Comparison of ENCODE assay signal across 10 cellular contexts in the genomic region with DNA sequence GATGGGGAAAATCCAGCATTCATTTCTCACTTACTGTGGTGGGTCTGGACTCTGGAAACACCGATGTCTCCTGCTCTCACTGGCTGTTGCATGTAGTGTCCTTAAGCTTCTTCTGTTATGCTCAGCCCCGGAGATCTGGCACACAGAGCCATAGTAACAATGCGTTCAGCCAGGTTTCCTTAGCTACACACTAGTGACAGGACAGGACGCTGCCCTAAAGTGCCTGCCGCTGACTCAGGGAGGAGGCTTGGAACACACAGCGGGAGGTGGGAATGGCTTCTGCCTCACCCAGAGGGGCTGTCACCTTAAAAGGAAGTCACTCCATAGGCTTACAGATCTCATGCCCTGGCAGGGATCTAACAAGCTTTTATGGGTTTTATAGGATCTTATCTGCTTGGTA.
DNase-seq lines count a peak whose midpoint lies in the region; ATAC-seq lines count a peak whose summit lies in the region.
"Had no signal": no experiment of that assay in that cellular context is flagged by ENCODE, and none has a peak within 500 bp of the region (broad histone marks: within the 10 kb centered on the region; RNA-seq: fewer than 3 reads in every experiment).

No MANE protein-coding gene starts in this region.

- POLR2A ChIA-PET in activated CD4-positive, alpha-beta T cell treated with anti-CD3 and anti-CD28 coated beads for 36 hours (lab: Charles Lee): no interaction called here

- intact Hi-C loops in activated CD4-positive, alpha-beta T cell treated with anti-CD3 and anti-CD28 coated beads for 36 hours (cut with DNase I, micrococcal nuclease): no loop called here

- no peaks in the 10 kb centered on the region for H3K9me3 ChIP-seq in MG63
- no peaks in the 10 kb centered on the region for H3K9me3 ChIP-seq in effector memory CD4-positive, alpha-beta T cell (ENCODE audit: control insufficient read depth, low read length)

- H3K27ac ChIP-seq in effector memory CD4-positive, alpha-beta T cell (ENCODE audit: insufficient read depth, low read length, poor library complexity, severe bottlenecking): no peak overlapping the region

- peak overlapping the region; percentile 17 for H3K4me3 ChIP-seq in MG63
- no peak overlapping the region for H3K4me3 ChIP-seq in effector memory CD4-positive, alpha-beta T cell (ENCODE audit: insufficient read depth, low read depth, low read length, poor library complexity, severe bottlenecking)

- H3K4me1 ChIP-seq in effector memory CD4-positive, alpha-beta T cell (ENCODE audit: control insufficient read depth, insufficient read depth, low read length, poor library complexity, severe bottlenecking): no peaks in the 10 kb centered on the region

- H3K27me3 ChIP-seq in MG63: no peaks in the 10 kb centered on the region
- peaks cover 3% of the 10 kb centered on the region for H3K27me3 ChIP-seq in effector memory CD4-positive, alpha-beta T cell (replicated peaks; ENCODE audit: control insufficient read depth, insufficient read depth, low read length, poor library complexity, severe bottlenecking)

- no peaks in the 10 kb centered on the region for H3K36me3 Mint-ChIP-seq in activated CD4-positive, alpha-beta T cell treated with anti-CD3 and anti-CD28 coated beads for 36 hours (ENCODE audit: low read depth)

- no peaks in the 10 kb centered on the region for H3K36me3 ChIP-seq in MG63
- no peaks in the 10 kb centered on the region for H3K36me3 ChIP-seq in effector memory CD4-positive, alpha-beta T cell (ENCODE audit: control insufficient read depth, insufficient read depth, low read length)

- CTCF ChIA-PET in activated CD4-positive, alpha-beta T cell treated with anti-CD3 and anti-CD28 coated beads for 36 hours (lab: Charles Lee): no interaction called here

- H3K27ac Mint-ChIP-seq in activated CD4-positive, alpha-beta T cell treated with anti-CD3 and anti-CD28 coated beads for 36 hours: no peak overlapping the region

- H3K9me3 Mint-ChIP-seq in activated CD4-positive, alpha-beta T cell treated with anti-CD3 and anti-CD28 coated beads for 36 hours (ENCODE audit: low read depth): no peaks in the 10 kb centered on the region

- no peak overlapping the region for H3K4me3 Mint-ChIP-seq in activated CD4-positive, alpha-beta T cell treated with anti-CD3 and anti-CD28 coated beads for 36 hours

- H3K4me1 Mint-ChIP-seq in activated CD4-positive, alpha-beta T cell treated with anti-CD3 and anti-CD28 coated beads for 36 hours: no peaks in the 10 kb centered on the region

- no peak for ATAC-seq in activated CD4-positive, alpha-beta T cell treated with anti-CD3 and anti-CD28 coated beads for 36 hours

- no peaks in the 10 kb centered on the region for H3K27me3 Mint-ChIP-seq in activated CD4-positive, alpha-beta T cell treated with anti-CD3 and anti-CD28 coated beads for 36 hours

- peak; percentile 25 for DNase-seq in 8988T
- peak; percentile 91 for DNase-seq in MG63
- peak; percentile 6 for DNase-seq in cerebellum (ENCODE audit: low spot score)
- DNase-seq in kidney glomerular epithelial cell (lab: John Stamatoyannopoulos, UW): peak; percentile 32
- DNase-seq in activated CD4-positive, alpha-beta T cell treated with anti-CD3 and anti-CD28 coated beads for 36 hours: no peak
- no peak for DNase-seq in HuH-7 (ENCODE audit: low spot score)
- DNase-seq in effector memory CD4-positive, alpha-beta T cell: no peak
- DNase-seq in NCI-H2196 treated with DMSO at 0.1 percent for 48 hours (lab: John Stamatoyannopoulos, UW; ENCODE audit: unreplicated experiment): no peak
- DNase-seq: activated naive CD4-positive, alpha-beta T cell; COR-L47 had no signal

Comparison
In these comparisons a context has a peak if more than half of its experiments do, and no peak if none do; other contexts are left out.
1. DNase-seq: peak in 8988T (single experiment), MG63 (single experiment), cerebellum (single experiment) and kidney glomerular epithelial cell (single experiment); none in activated CD4-positive, alpha-beta T cell treated with anti-CD3 and anti-CD28 coated beads for 36 hours (single experiment), HuH-7 (single experiment), effector memory CD4-positive, alpha-beta T cell (0 of 3) and NCI-H2196 treated with DMSO at 0.1 percent for 48 hours (single experiment).